In genomic region chr2:216774620-216775019, GRCh38 we compare ENCODE assay signal across 9 cellular contexts.
A peak's percentile ranks its signal among the peaks of the same experiment; 100 is the strongest.
DNase-seq lines count a peak whose midpoint lies in the region; ATAC-seq and TF ChIP-seq lines count a peak whose summit lies in the region.
"Had no signal": no experiment of that assay in that cellular context is flagged by ENCODE, and none has a peak within 500 bp of the region (broad histone marks: within the 10 kb centered on the region; RNA-seq: fewer than 3 reads in every experiment).

No MANE protein-coding gene starts in this region.

- H3K27ac ChIP-seq in HUES64 (ENCODE audit: low read depth, low read length) (no peak overlapping the region), layer of hippocampus (ENCODE audit: low read depth, low read length) (peak overlapping the region; percentile 33), upper lobe of right lung (no peak overlapping the region), ovary (no peak overlapping the region)

- H3K4me1 ChIP-seq in HUES64 (ENCODE audit: insufficient read depth, low read length) (peaks cover 17% of the 10 kb centered on the region), upper lobe of right lung (no peaks in the 10 kb centered on the region), ovary (ENCODE audit: insufficient read depth) (peaks cover 8% of the 10 kb centered on the region)

- no peak for TF ChIP-seq POLR2A in ovary (IDR thresholded peaks at IDR 0.05)

- H3K9me3 ChIP-seq in HUES64 (ENCODE audit: insufficient read depth, low read depth, low read length): no peaks in the 10 kb centered on the region
- no peaks in the 10 kb centered on the region for H3K9me3 ChIP-seq in upper lobe of right lung
- H3K9me3 ChIP-seq in ovary: no peaks in the 10 kb centered on the region

- H3K36me3 ChIP-seq in HUES64 (ENCODE audit: insufficient read depth, low read length): no peaks in the 10 kb centered on the region
- H3K36me3 ChIP-seq in upper lobe of right lung: no peaks in the 10 kb centered on the region
- no peaks in the 10 kb centered on the region for H3K36me3 ChIP-seq in ovary

- WGBS in HUES64: 90% methylated on average over 5 of the region's 5 CpGs
- whole genome bisulfite sequencing in ovary, 3 donors: 67 to 89% (median 76%) methylated on average over 5 of the region's 5 CpGs

- H3K27me3 ChIP-seq in HUES64 (ENCODE audit: insufficient read depth, low read length) (no peaks in the 10 kb centered on the region), layer of hippocampus (ENCODE audit: control insufficient read depth, insufficient read depth, low read length) (no peaks in the 10 kb centered on the region), upper lobe of right lung (no peaks in the 10 kb centered on the region), ovary (no peaks in the 10 kb centered on the region)

- H3K4me3 ChIP-seq in HUES64 (ENCODE audit: low read length): no peak overlapping the region
- no peak overlapping the region for H3K4me3 ChIP-seq in cardiac fibroblast (replicated peaks in 1 of 2; ENCODE audit: low read depth in 2 of 2, low read length in 2 of 2)
- H3K4me3 ChIP-seq in upper lobe of right lung: no peak overlapping the region
- no peak overlapping the region for H3K4me3 ChIP-seq in ovary

- peak; percentile 70 to 91 for DNase-seq in cardiac fibroblast (ENCODE audit: low read depth in 2 of 2)
- DNase-seq in upper lobe of right lung: no peak
- no peak for DNase-seq in ovary
- DNase-seq: activated naive CD4-positive, alpha-beta T cell treated with anti-CD3 and anti-CD28 coated beads for 36 hours; head of caudate nucleus had no signal

- intact Hi-C loops in upper lobe of right lung (cut with DNase I): no loop called here
- intact Hi-C loops in ovary (cut with DNase I): no loop called here

- peak; percentile 15 for ATAC-seq in upper lobe of right lung
- ATAC-seq in HG02973 (IDR thresholded peaks at IDR 0.05; ENCODE audit: unreplicated experiment): no peak
- ATAC-seq in HG02798 (IDR thresholded peaks at IDR 0.05; ENCODE audit: poor library complexity, unreplicated experiment): no peak

- TF ChIP-seq CTCF in cardiac fibroblast (IDR thresholded peaks at IDR 0.05; ENCODE audit: low read depth, low read length) (no peak), upper lobe of right lung (IDR thresholded peaks at IDR 0.05) (no peak), ovary (IDR thresholded peaks at IDR 0.05) (no peak)

- 0 out of 2 replicates have a peak overlapping the region, but pooled peaks have one; percentile 2 for H3K9ac ChIP-seq in HUES64 (ENCODE audit: low read depth, low read length)

- TF ChIP-seq EP300 in ovary (IDR thresholded peaks at IDR 0.05): no peak

Comparison
In these comparisons a context has a peak if more than half of its experiments do, and no peak if none do; other contexts are left out.
1. DNase-seq: peak in cardiac fibroblast (2 of 2); none in upper lobe of right lung (single experiment) and ovary (0 of 5).